Comparison of ENCODE assay signal across 23 cellular contexts in the genomic region with DNA sequence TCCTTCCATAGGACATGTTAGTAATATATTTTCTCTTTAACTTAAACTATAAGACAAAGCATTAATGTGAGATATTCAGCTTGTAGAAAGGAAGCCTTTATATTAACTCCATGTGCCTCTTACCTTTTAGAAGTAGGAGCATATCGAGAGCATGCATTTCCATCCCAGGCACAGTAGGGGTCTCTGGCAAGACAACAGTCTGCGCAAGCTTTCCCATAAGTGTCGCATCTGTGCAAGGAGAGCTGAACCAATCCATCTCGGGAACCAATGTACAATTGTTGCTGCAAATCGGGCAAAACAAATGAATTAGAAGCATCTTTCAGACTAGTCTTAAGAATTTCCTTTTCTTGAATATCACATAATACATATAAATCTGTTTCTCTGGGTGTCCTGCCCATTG.
DNase-seq lines count a peak whose midpoint lies in the region; ATAC-seq, FAIRE-seq and TF ChIP-seq lines count a peak whose summit lies in the region.
"Had no signal": no experiment of that assay in that cellular context is flagged by ENCODE, and none has a peak within 500 bp of the region (broad histone marks: within the 10 kb centered on the region; RNA-seq: fewer than 3 reads in every experiment).

No MANE protein-coding gene starts in this region.

- no peak overlapping the region for H3K4me3 Mint-ChIP-seq in endothelial cell (ENCODE audit: unreplicated experiment)
- H3K4me3 Mint-ChIP-seq: activated CD4-positive, alpha-beta T cell treated with anti-CD3 and anti-CD28 coated beads, Interleukin-2, amount 10 ng/mL, durations not matched to agents 7 days and 5 days; activated naive CD4-positive, alpha-beta T cell treated with anti-CD3 and anti-CD28 coated beads, Interleukin-2, amount 50 U/mL, for 24 hours; B cell; dendritic cell treated with granulocyte-macrophage colony-stimulating factor and Interleukin-4, amounts not matched to agents 40 ng/mL and 50 ng/mL, for 4 days had no signal

- H3K4me3 ChIP-seq in BE2C (ENCODE audit: low read depth, low read length) = no peak overlapping the region
- H3K4me3 ChIP-seq: body of pancreas, HAP-1, PC-9, suprapubic skin had no signal

- DNase-seq in BE2C (peak; percentile 49), H4 (ENCODE audit: low spot score) (peak; percentile 36), OCI-M1 (lab: John Stamatoyannopoulos, UW) (peak; percentile 22), endothelial cell (ENCODE audit: low spot score) (peak; percentile 6), GM19239 (ENCODE audit: insufficient read length, low spot score) (no peak), NCI-H2029 (lab: John Stamatoyannopoulos, UW) (no peak)
- DNase-seq: activated CD4-positive, alpha-beta T cell treated with anti-CD3 and anti-CD28 coated beads, Interleukin-2, amount 10 ng/mL, durations not matched to agents 7 days and 5 days; activated CD8-positive, alpha-beta memory T cell treated with anti-CD3 and anti-CD28 coated beads, Interleukin-2, amount 50 U/mL, for 48 hours; body of pancreas; erythroblast; Karpas-422; left ventricle myocardium superior; NCI-H1436 treated with DMSO at 0.1 percent for 48 hours; NCI-H526 treated with DMSO at 0.1 percent for 48 hours; PC-9; SW 1271 had no signal

- H3K27ac Mint-ChIP-seq in endothelial cell (ENCODE audit: unreplicated experiment) = no peak overlapping the region
- H3K27ac Mint-ChIP-seq: activated CD4-positive, alpha-beta T cell treated with anti-CD3 and anti-CD28 coated beads, Interleukin-2, amount 10 ng/mL, durations not matched to agents 7 days and 5 days; activated naive CD4-positive, alpha-beta T cell treated with anti-CD3 and anti-CD28 coated beads, Interleukin-2, amount 50 U/mL, for 24 hours; B cell; dendritic cell treated with granulocyte-macrophage colony-stimulating factor and Interleukin-4, amounts not matched to agents 40 ng/mL and 50 ng/mL, for 4 days had no signal

- ATAC-seq in HG03342 (IDR thresholded peaks at IDR 0.05; ENCODE audit: unreplicated experiment) = no peak
- ATAC-seq: body of pancreas, left ventricle myocardium superior had no signal

- H3K36me3 Mint-ChIP-seq in endothelial cell (ENCODE audit: low read depth, unreplicated experiment) = no peaks in the 10 kb centered on the region
- H3K36me3 Mint-ChIP-seq: activated naive CD4-positive, alpha-beta T cell treated with anti-CD3 and anti-CD28 coated beads, Interleukin-2, amount 50 U/mL, for 24 hours had no signal

- H3K27me3 ChIP-seq in BE2C = no peaks in the 10 kb centered on the region
- H3K27me3 ChIP-seq: body of pancreas, suprapubic skin had no signal

- TF ChIP-seq CTCF in BE2C (IDR thresholded peaks at IDR 0.05; ENCODE audit: low read depth, low read length) = peak; percentile 64
- no peak for TF ChIP-seq CTCF in endothelial cell (IDR thresholded peaks at IDR 0.05; ENCODE audit: unreplicated experiment)

- H3K9me3 Mint-ChIP-seq in endothelial cell (ENCODE audit: unreplicated experiment) = no peaks in the 10 kb centered on the region
- H3K9me3 Mint-ChIP-seq: activated CD4-positive, alpha-beta T cell treated with anti-CD3 and anti-CD28 coated beads, Interleukin-2, amount 10 ng/mL, durations not matched to agents 7 days and 5 days; activated naive CD4-positive, alpha-beta T cell treated with anti-CD3 and anti-CD28 coated beads, Interleukin-2, amount 50 U/mL, for 24 hours; dendritic cell treated with granulocyte-macrophage colony-stimulating factor and Interleukin-4, amounts not matched to agents 40 ng/mL and 50 ng/mL, for 4 days had no signal

- no peaks in the 10 kb centered on the region for H3K4me1 Mint-ChIP-seq in endothelial cell (ENCODE audit: unreplicated experiment)
- H3K4me1 Mint-ChIP-seq: activated CD4-positive, alpha-beta T cell treated with anti-CD3 and anti-CD28 coated beads, Interleukin-2, amount 10 ng/mL, durations not matched to agents 7 days and 5 days; activated naive CD4-positive, alpha-beta T cell treated with anti-CD3 and anti-CD28 coated beads, Interleukin-2, amount 50 U/mL, for 24 hours; B cell had no signal

- no peaks in the 10 kb centered on the region for H3K36me3 ChIP-seq in BE2C
- H3K36me3 ChIP-seq: HAP-1, suprapubic skin had no signal

- H3K9me3 ChIP-seq in BE2C = no peaks in the 10 kb centered on the region
- H3K9me3 ChIP-seq: HAP-1, suprapubic skin had no signal

- H3K4me1 ChIP-seq in BE2C = peaks cover 4% of the 10 kb centered on the region; the same call in 1 of the 2 replicates
- H3K4me1 ChIP-seq: body of pancreas, suprapubic skin had no signal

- no peak for FAIRE-seq in GM19239 (lab: Jason Lieb, UNC)
- FAIRE-seq: TTC549 had no signal

- H3K27me3 Mint-ChIP-seq in endothelial cell (ENCODE audit: unreplicated experiment) = no peaks in the 10 kb centered on the region
- H3K27me3 Mint-ChIP-seq: B cell; dendritic cell treated with granulocyte-macrophage colony-stimulating factor and Interleukin-4, amounts not matched to agents 40 ng/mL and 50 ng/mL, for 4 days had no signal

Comparison
In these comparisons a context has a peak if more than half of its experiments do, and no peak if none do; other contexts are left out.
1. DNase-seq: peak in BE2C (single experiment), H4 (single experiment), OCI-M1 (single experiment) and endothelial cell (single experiment); none in GM19239 (single experiment) and NCI-H2029 (single experiment).